Comparison of ENCODE assay signal across 8 cellular contexts in genomic region chrX:74419861-74420193, GRCh38. TPM values are rescaled to one million over a fixed set of nuclear protein-coding genes. Genes with fewer than 3 reads are reported as not detected.
A peak's percentile ranks its signal among the peaks of the same experiment; 100 is the strongest.
DNase-seq lines count a peak whose midpoint lies in the region; ATAC-seq, FAIRE-seq and TF ChIP-seq lines count a peak whose summit lies in the region.

No MANE protein-coding gene starts in this region.

- peak overlapping the region; percentile 95 to 99 (median 97) for H3K27ac Mint-ChIP-seq in brain

- peak overlapping the region; percentile 84 to 93 (median 90) for H3K4me3 Mint-ChIP-seq in brain

- peaks cover 39% of the 10 kb centered on the region for H3K4me1 Mint-ChIP-seq in brain

- H3K36me3 ChIP-seq in suprapubic skin, result no peaks in the 10 kb centered on the region

- peaks cover 16% of the 10 kb centered on the region for H3K4me1 ChIP-seq in suprapubic skin

- H3K27ac ChIP-seq in suprapubic skin, result peak overlapping the region; percentile 82

- WGBS in suprapubic skin, result 58% methylated on average over 3 of the region's 20 CpGs

- intact Hi-C loops in left colon (cut with DNase I, micrococcal nuclease), result no loop called here

- peaks cover 3% of the 10 kb centered on the region for H3K27me3 Mint-ChIP-seq in brain

- peak; percentile 95 for FAIRE-seq in HTR-8/SVneo (lab: Jason Lieb, UNC)

- peak overlapping the region; percentile 58 for H3K4me3 ChIP-seq in suprapubic skin

- ATAC-seq in left colon (peak; percentile 8), GM21528 (IDR thresholded peaks at IDR 0.05; ENCODE audit: low FRiP score, unreplicated experiment) (no peak)

- no peak for TF ChIP-seq POLR2A in suprapubic skin (IDR thresholded peaks at IDR 0.05)

- TF ChIP-seq CTCF in brain (conservative IDR thresholded peaks at IDR 0.05) (no peak), suprapubic skin (IDR thresholded peaks at IDR 0.05) (no peak)

- peaks cover 0 to 6% (median 0%) of the 10 kb centered on the region in 5 experiments for H3K9me3 Mint-ChIP-seq in brain

- DNase-seq in A172 (ENCODE audit: low spot score), result peak; percentile 3
- DNase-seq in HTR-8/SVneo (ENCODE audit: insufficient read length, low spot score), result no peak
- peak in 1 of 2 donors; percentile 6 for DNase-seq in left colon
- no peak for DNase-seq in suprapubic skin (ENCODE audit: low spot score in 2 of 2)
- no peak for DNase-seq in GDM1 (lab: John Stamatoyannopoulos, UW)
- DNase-seq in stimulated activated CD4-positive, alpha-beta T cell treated with anti-CD3 and anti-CD28 coated beads, Interleukin-15, amount 100 ng/mL, for 24 hours, result no peak

- H3K36me3 Mint-ChIP-seq in brain, result no peaks in the 10 kb centered on the region

- no peaks in the 10 kb centered on the region for H3K9me3 ChIP-seq in suprapubic skin

- no peak for TF ChIP-seq EP300 in suprapubic skin (IDR thresholded peaks at IDR 0.05)

- H3K27me3 ChIP-seq in suprapubic skin, result no peaks in the 10 kb centered on the region

RNA-seq across cellular contexts. Expression of gene SLC16A2, which starts 1.5 kb away (rescaled TPM):
- 6.6 and 7.9 TPM in 2 replicates for total RNA-seq in A172 (2014; rRNA removed; shearing (Covaris generic))
- 5.7 TPM for polyA plus RNA-seq in brain (ENCODE audit: insufficient read depth, low read depth, low replicate concordance)
- total RNA-seq in left colon (1 to 10 TPM in 1 of 2 donors, under 1 TPM in 1; 0.70 to 2.1 TPM), suprapubic skin (1 to 10 TPM; 2.6 to 6.0 (median 3.7) TPM)
